In the genomic region with DNA sequence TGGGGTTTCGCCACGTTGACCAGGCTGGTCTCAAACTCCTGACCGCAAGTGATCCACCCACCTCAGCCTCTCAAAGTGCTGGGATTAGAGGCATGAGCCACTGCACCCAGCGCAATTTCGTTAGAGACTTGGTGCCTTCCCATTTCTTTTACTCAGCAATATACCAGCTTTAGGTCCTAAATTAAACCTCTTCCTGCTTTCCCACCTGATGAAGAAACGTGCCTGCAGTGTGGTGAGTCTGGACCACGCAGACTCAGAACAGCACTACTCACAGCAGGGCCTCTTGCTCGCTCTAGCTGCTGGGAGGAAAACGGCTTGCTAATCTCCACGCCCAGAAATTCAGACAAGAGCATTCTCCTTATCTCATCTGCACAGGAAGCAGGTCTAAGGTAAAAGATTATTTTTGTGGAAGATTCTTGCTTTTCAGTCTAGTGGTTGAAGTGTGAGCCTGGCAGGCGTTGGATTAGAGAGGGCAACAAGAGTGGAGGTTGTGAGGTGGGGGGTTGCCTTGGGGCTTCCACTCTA, we compare ENCODE assay signal across 10 cellular contexts. TPM values are rescaled to one million over a fixed set of nuclear protein-coding genes. Genes with fewer than 3 reads are reported as not detected.
DNase-seq lines count a peak whose midpoint lies in the region; ATAC-seq lines count a peak whose summit lies in the region.
"Had no signal": no experiment of that assay in that cellular context is flagged by ENCODE, and none has a peak within 500 bp of the region (broad histone marks: within the 10 kb centered on the region; RNA-seq: fewer than 3 reads in every experiment).

A gene (plus strand): TSS at position 248 of the 525 bp plus-strand sequence. CDS start 25,346 bp downstream, outside the sequence.

- H3K36me3 Mint-ChIP-seq in memory B cell: no peaks in the 10 kb centered on the region

- H3K4me3 ChIP-seq in right cardiac atrium (ENCODE audit: low read length): no peak within 1 kb of the TSS
- H3K4me3 ChIP-seq: GM12878 had no signal

- DNase-seq in Right ventricle myocardium inferior (ENCODE audit: missing footprints) (no peak), right cardiac atrium (no peak), memory B cell (ENCODE audit: low spot score in 2 of 2) (no peak), kidney tubule cell (ENCODE audit: low spot score) (no peak), NCI-H748 treated with DMSO at 0.1 percent for 48 hours (lab: John Stamatoyannopoulos, UW) (no peak), D341Med (ENCODE audit: low spot score) (no peak), cardiac septum (ENCODE audit: low spot score) (no peak)
- peak; percentile 44 to 47 for DNase-seq in activated T-cell treated with anti-CD3 and anti-CD28 coated beads, Interleukin-2, amount 50 U/mL, for 48 hours
- DNase-seq: HCEC 1CT had no signal

- ATAC-seq in Right ventricle myocardium inferior (peak; percentile 25), right cardiac atrium (no peak), memory B cell (ENCODE audit: low read depth) (no peak)
- ATAC-seq: GM12878 had no signal

- H3K9me3 Mint-ChIP-seq in memory B cell: peaks cover 2% of the 10 kb centered on the region

- intact Hi-C loops in Right ventricle myocardium inferior (cut with DNase I) (no loop called here), right cardiac atrium (cut with DNase I) (no loop called here), cardiac septum (cut with DNase I) (no loop called here)

- no peak within 1 kb of the TSS for H3K27ac ChIP-seq in right cardiac atrium (ENCODE audit: low read length)

- H3K9me3 ChIP-seq in right cardiac atrium (ENCODE audit: control insufficient read depth, low read length): no peaks in the 10 kb centered on the region

- no peaks in the 10 kb centered on the region for H3K27me3 ChIP-seq in right cardiac atrium (ENCODE audit: control insufficient read depth, insufficient read depth)

- peaks cover 19% of the 10 kb centered on the region for H3K4me1 Mint-ChIP-seq in memory B cell

- H3K4me3 Mint-ChIP-seq in memory B cell: no peak within 1 kb of the TSS

- H3K27me3 Mint-ChIP-seq in memory B cell: no peaks in the 10 kb centered on the region

- peak within 1 kb of the TSS; percentile 9 for H3K27ac Mint-ChIP-seq in memory B cell

- H3K4me1 ChIP-seq in right cardiac atrium (ENCODE audit: control insufficient read depth, insufficient read depth, low read length): no peaks in the 10 kb centered on the region

- 72% methylated on average over 11 of the region's 11 CpGs for WGBS in right cardiac atrium

RNA-seq across cellular contexts. Expression of the gene that starts here (rescaled TPM):
- not detected for total RNA-seq in Right ventricle myocardium inferior
- total RNA-seq in right cardiac atrium: not detected
- not detected for polyA plus RNA-seq in right cardiac atrium
- total RNA-seq in cardiac septum: not detected

Comparison
In these comparisons a context has a peak if more than half of its experiments do, and no peak if none do; other contexts are left out.
1. Peak in ATAC-seq in Right ventricle myocardium inferior; RNA of the gene not detected or under 1 TPM.
2. DNase-seq: peak in activated T-cell treated with anti-CD3 and anti-CD28 coated beads, Interleukin-2, amount 50 U/mL, for 48 hours (2 of 2); none in Right ventricle myocardium inferior (single experiment), right cardiac atrium (0 of 3), memory B cell (0 of 2), kidney tubule cell (single experiment), NCI-H748 treated with DMSO at 0.1 percent for 48 hours (single experiment), D341Med (single experiment) and cardiac septum (single experiment).